In genomic region chr10:103929396-103929921, GRCh38 we compare ENCODE assay signal across 1 cellular context.
TF ChIP-seq lines count a peak whose summit lies in the region.

No MANE protein-coding gene starts in this region.

TF ChIP-seq in GM23338, 12 proteins besides CTCF, POLR2A, EP300 and RAD21 (continued from another document):
- no peak for TF ChIP-seq ZNF462 (CRISPR knock-in tag; IDR thresholded peaks at IDR 0.05)
- no peak for TF ChIP-seq ZNF331 (CRISPR knock-in tag; IDR thresholded peaks at IDR 0.05; ENCODE audit: low read depth)
- no peak for TF ChIP-seq ETS1 (IDR thresholded peaks at IDR 0.05)
- no peak for TF ChIP-seq NANOG (IDR thresholded peaks at IDR 0.05; ENCODE audit: borderline replicate concordance)
- TF ChIP-seq ZNF114 (CRISPR knock-in tag; IDR thresholded peaks at IDR 0.05) = no peak
TF ChIP-seq in GM23338: peak in this region for 0.
